In the genomic region with DNA sequence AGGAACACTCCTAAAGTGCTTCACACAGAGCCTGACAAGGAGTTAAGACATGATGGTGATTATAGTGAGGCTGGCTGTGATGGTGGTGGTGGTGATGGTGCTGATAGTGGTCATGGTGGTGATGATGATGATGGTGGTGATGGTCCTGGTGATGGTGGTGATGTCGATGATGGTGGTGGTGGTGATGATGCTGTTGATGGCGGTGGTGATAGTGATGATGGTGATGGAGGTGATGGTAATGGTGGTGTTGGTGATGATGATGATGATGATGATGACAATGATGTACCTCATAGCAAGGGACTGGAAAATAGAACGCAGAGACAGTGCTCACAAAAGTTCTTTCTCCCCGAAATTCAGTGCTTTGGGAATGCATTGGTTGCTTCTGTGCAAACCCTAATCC, we compare ENCODE assay signal across 39 cellular contexts. TPM values are rescaled to one million over a fixed set of nuclear protein-coding genes. Genes with fewer than 3 reads are reported as not detected.
"Had no signal": no experiment of that assay in that cellular context is flagged by ENCODE, and none has a peak within 500 bp of the region (broad histone marks: within the 10 kb centered on the region; RNA-seq: fewer than 3 reads in every experiment).

No MANE protein-coding gene starts in this region.

- FAIRE-seq: astrocyte, colon, TTC549 had no signal

- H3K36me3 ChIP-seq: adrenal gland, brain microvascular endothelial cell, breast epithelium had no signal

- H3K4me3 ChIP-seq: adrenal gland, body of pancreas, breast epithelium had no signal

- H3K27ac Mint-ChIP-seq: activated B cell treated with CpG ODN at 0.5 μM for 24 hours; activated CD4-positive, alpha-beta memory T cell treated with anti-CD3 and anti-CD28 coated beads for 36 hours; activated CD4-positive, alpha-beta T cell treated with anti-CD3 and anti-CD28 coated beads, Interleukin-2, amount 10 ng/mL, durations not matched to agents 24 days and 14 days; activated CD8-positive, alpha-beta T cell treated with anti-CD3 and anti-CD28 coated beads for 36 hours; activated naive CD4-positive, alpha-beta T cell treated with anti-CD3 and anti-CD28 coated beads for 36 hours; activated naive CD4-positive, alpha-beta T cell treated with anti-CD3 and anti-CD28 coated beads, Interleukin-2, amount 50 U/mL, for 72 hours; activated naive CD8-positive, alpha-beta T cell treated with anti-CD3 and anti-CD28 coated beads for 36 hours; activated T-cell treated with anti-CD3 and anti-CD28 coated beads, Interleukin-2, amount 50 U/mL, for 72 hours; activated T-helper 1 cell treated with anti-CD3 and anti-CD28 coated beads, Interleukin-12 subunit alpha, Interleukin-12 subunit beta, Interleukin-2, Interleukin-4 antibody, amounts not matched to agents 30 ng/mL and 10 ng/mL and 1 ng/mL, durations not matched to agents 14 hours and 24 hours and 36 hours; activated T-helper 17 cell treated with anti-CD3 and anti-CD28 coated beads, Interleukin-2, amount 50 U/mL, for 72 hours; T-helper 2 cell treated with Interferon-gamma antibody and Interleukin-4, amounts not matched to agents 5 μg/mL and 100 μg/mL, for 36 hours had no signal

- H3K9me3 ChIP-seq: adrenal gland had no signal

- H3K36me3 Mint-ChIP-seq: activated CD4-positive, alpha-beta memory T cell treated with anti-CD3 and anti-CD28 coated beads for 36 hours; activated naive CD4-positive, alpha-beta T cell treated with anti-CD3 and anti-CD28 coated beads, Interleukin-2, amount 50 U/mL, for 72 hours; activated naive CD8-positive, alpha-beta T cell treated with anti-CD3 and anti-CD28 coated beads for 36 hours had no signal

- ATAC-seq: activated CD8-positive, alpha-beta T cell treated with anti-CD3 and anti-CD28 coated beads for 36 hours; activated naive CD4-positive, alpha-beta T cell treated with anti-CD3 and anti-CD28 coated beads, Interleukin-2, amount 50 U/mL, for 72 hours; activated T-cell treated with anti-CD3 and anti-CD28 coated beads, Interleukin-2, amount 50 U/mL, for 4 hours; activated T-cell treated with anti-CD3 and anti-CD28 coated beads, Interleukin-2, amount 50 U/mL, for 72 hours; activated T-helper 17 cell treated with anti-CD3 and anti-CD28 coated beads, Interleukin-2, amount 50 U/mL, for 72 hours; body of pancreas had no signal

- H3K27me3 ChIP-seq: adrenal gland, body of pancreas had no signal

- DNase-seq: activated B cell treated with CpG ODN at 0.5 μM for 24 hours; activated CD4-positive, alpha-beta memory T cell treated with anti-CD3 and anti-CD28 coated beads for 36 hours; activated CD4-positive, alpha-beta T cell treated with anti-CD3 and anti-CD28 coated beads for 4 hours; activated CD4-positive, alpha-beta T cell treated with anti-CD3 and anti-CD28 coated beads, Interleukin-2, amount 10 ng/mL, durations not matched to agents 24 days and 14 days; activated CD4-positive, alpha-beta T cell treated with anti-CD3 and anti-CD28 coated beads, Interleukin-2, amount 50 U/mL, for 1 hour; activated CD4-positive, alpha-beta T cell treated with anti-CD3 and anti-CD28 coated beads, Interleukin-2, amount 50 U/mL, for 4 hours; activated CD4-positive, CD25-positive, alpha-beta regulatory T cell treated with anti-CD3 and anti-CD28 coated beads, Interleukin-2, amount 50 U/mL, for 72 hours; activated CD8-positive, alpha-beta memory T cell treated with anti-CD3 and anti-CD28 coated beads, Interleukin-2, amount 50 U/mL, for 4 hours; activated CD8-positive, alpha-beta T cell treated with anti-CD3 and anti-CD28 coated beads for 36 hours; activated effector memory CD4-positive, alpha-beta T cell treated with anti-CD3 and anti-CD28 coated beads, Interleukin-2, amount 50 U/mL, for 16 hours; activated gamma-delta T cell treated with Interleukin-2 at 50 U/mL for 16 hours; activated naive CD4-positive, alpha-beta T cell; activated naive CD4-positive, alpha-beta T cell treated with anti-CD3 and anti-CD28 coated beads for 36 hours; activated naive CD4-positive, alpha-beta T cell treated with anti-CD3 and anti-CD28 coated beads, Interleukin-2, amount 50 U/mL, for 16 hours; activated naive CD8-positive, alpha-beta T cell treated with anti-CD3 and anti-CD28 coated beads for 36 hours; activated T-cell treated with anti-CD3 and anti-CD28 coated beads for 4 hours; activated T-cell treated with anti-CD3 and anti-CD28 coated beads, Interleukin-2, amount 50 U/mL, for 1 hour; activated T-cell treated with anti-CD3 and anti-CD28 coated beads, Interleukin-2, amount 50 U/mL, for 4 hours; activated T-cell treated with anti-CD3 and anti-CD28 coated beads, Interleukin-2, amount 50 U/mL, for 72 hours; adrenal gland; amniotic stem cell; aorta; body of pancreas; brain microvascular endothelial cell; central memory CD4-positive, alpha-beta T cell; T-helper 2 cell; T-helper 9 cell had no signal

- H3K4me3 Mint-ChIP-seq: activated B cell treated with CpG ODN at 0.5 μM for 24 hours; activated CD4-positive, alpha-beta memory T cell treated with anti-CD3 and anti-CD28 coated beads for 36 hours; activated CD4-positive, alpha-beta T cell treated with anti-CD3 and anti-CD28 coated beads, Interleukin-2, amount 10 ng/mL, durations not matched to agents 24 days and 14 days; activated CD8-positive, alpha-beta T cell treated with anti-CD3 and anti-CD28 coated beads for 36 hours; activated naive CD4-positive, alpha-beta T cell treated with anti-CD3 and anti-CD28 coated beads for 36 hours; activated naive CD8-positive, alpha-beta T cell treated with anti-CD3 and anti-CD28 coated beads for 36 hours; activated T-cell treated with anti-CD3 and anti-CD28 coated beads, Interleukin-2, amount 50 U/mL, for 4 hours; activated T-cell treated with anti-CD3 and anti-CD28 coated beads, Interleukin-2, amount 50 U/mL, for 72 hours; activated T-helper 1 cell treated with anti-CD3 and anti-CD28 coated beads, Interleukin-12 subunit alpha, Interleukin-12 subunit beta, Interleukin-2, Interleukin-4 antibody, amounts not matched to agents 30 ng/mL and 10 ng/mL and 1 ng/mL, durations not matched to agents 14 hours and 24 hours and 36 hours; activated T-helper 17 cell treated with anti-CD3 and anti-CD28 coated beads, Interleukin-2, amount 50 U/mL, for 72 hours; T-helper 2 cell treated with Interferon-gamma antibody and Interleukin-4, amounts not matched to agents 5 μg/mL and 100 μg/mL, for 36 hours had no signal

- H3K9me3 Mint-ChIP-seq: activated CD4-positive, alpha-beta T cell treated with anti-CD3 and anti-CD28 coated beads, Interleukin-2, amount 10 ng/mL, durations not matched to agents 24 days and 14 days; activated CD8-positive, alpha-beta T cell treated with anti-CD3 and anti-CD28 coated beads for 36 hours; activated naive CD4-positive, alpha-beta T cell treated with anti-CD3 and anti-CD28 coated beads, Interleukin-2, amount 50 U/mL, for 72 hours; activated naive CD8-positive, alpha-beta T cell treated with anti-CD3 and anti-CD28 coated beads for 36 hours; activated T-cell treated with anti-CD3 and anti-CD28 coated beads, Interleukin-2, amount 50 U/mL, for 4 hours; activated T-cell treated with anti-CD3 and anti-CD28 coated beads, Interleukin-2, amount 50 U/mL, for 72 hours; activated T-helper 1 cell treated with anti-CD3 and anti-CD28 coated beads, Interleukin-12 subunit alpha, Interleukin-12 subunit beta, Interleukin-2, Interleukin-4 antibody, amounts not matched to agents 30 ng/mL and 10 ng/mL and 1 ng/mL, durations not matched to agents 14 hours and 24 hours and 36 hours; activated T-helper 17 cell treated with anti-CD3 and anti-CD28 coated beads, Interleukin-2, amount 50 U/mL, for 72 hours; T-helper 2 cell treated with Interferon-gamma antibody and Interleukin-4, amounts not matched to agents 5 μg/mL and 100 μg/mL, for 36 hours had no signal

- H3K4me1 ChIP-seq: adrenal gland, body of pancreas, breast epithelium had no signal

- H3K4me1 Mint-ChIP-seq: activated B cell treated with CpG ODN at 0.5 μM for 24 hours; activated CD4-positive, alpha-beta T cell treated with anti-CD3 and anti-CD28 coated beads, Interleukin-2, amount 10 ng/mL, durations not matched to agents 24 days and 14 days; activated naive CD8-positive, alpha-beta T cell treated with anti-CD3 and anti-CD28 coated beads for 36 hours; activated T-helper 17 cell treated with anti-CD3 and anti-CD28 coated beads, Interleukin-2, amount 50 U/mL, for 72 hours had no signal

- H3K27ac ChIP-seq: adrenal gland, body of pancreas, brain microvascular endothelial cell, breast epithelium, VCaP had no signal

RNA-seq across cellular contexts. Expression of a gene that starts 34.3 kb away (rescaled TPM):
- total RNA-seq: activated B cell treated with CpG ODN at 0.5 μM for 24 hours; activated CD4-positive, alpha-beta memory T cell treated with anti-CD3 and anti-CD28 coated beads for 36 hours; activated CD4-positive, alpha-beta T cell treated with anti-CD3 and anti-CD28 coated beads, Interleukin-2, amount 10 ng/mL, durations not matched to agents 24 days and 14 days; activated CD8-positive, alpha-beta memory T cell treated with anti-CD3 and anti-CD28 coated beads for 36 hours; activated CD8-positive, alpha-beta T cell treated with anti-CD3 and anti-CD28 coated beads for 36 hours; activated naive CD4-positive, alpha-beta T cell treated with anti-CD3 and anti-CD28 coated beads for 36 hours; activated naive CD4-positive, alpha-beta T cell treated with anti-CD3 and anti-CD28 coated beads, Interleukin-2, amount 50 U/mL, for 72 hours; activated naive CD8-positive, alpha-beta T cell treated with anti-CD3 and anti-CD28 coated beads for 36 hours; activated T-cell treated with anti-CD3 and anti-CD28 coated beads, Interleukin-2, amount 50 U/mL, for 4 hours; activated T-cell treated with anti-CD3 and anti-CD28 coated beads, Interleukin-2, amount 50 U/mL, for 72 hours; activated T-helper 1 cell treated with anti-CD3 and anti-CD28 coated beads, Interleukin-12 subunit alpha, Interleukin-12 subunit beta, Interleukin-2, Interleukin-4 antibody, amounts not matched to agents 30 ng/mL and 10 ng/mL and 1 ng/mL, durations not matched to agents 14 hours and 24 hours and 36 hours; activated T-helper 17 cell treated with anti-CD3 and anti-CD28 coated beads, Interleukin-2, amount 50 U/mL, for 72 hours; adrenal gland; aorta; astrocyte; cardiac septum; cerebellum had no signal
- polyA plus RNA-seq: aorta had no signal
